In the genomic region with DNA sequence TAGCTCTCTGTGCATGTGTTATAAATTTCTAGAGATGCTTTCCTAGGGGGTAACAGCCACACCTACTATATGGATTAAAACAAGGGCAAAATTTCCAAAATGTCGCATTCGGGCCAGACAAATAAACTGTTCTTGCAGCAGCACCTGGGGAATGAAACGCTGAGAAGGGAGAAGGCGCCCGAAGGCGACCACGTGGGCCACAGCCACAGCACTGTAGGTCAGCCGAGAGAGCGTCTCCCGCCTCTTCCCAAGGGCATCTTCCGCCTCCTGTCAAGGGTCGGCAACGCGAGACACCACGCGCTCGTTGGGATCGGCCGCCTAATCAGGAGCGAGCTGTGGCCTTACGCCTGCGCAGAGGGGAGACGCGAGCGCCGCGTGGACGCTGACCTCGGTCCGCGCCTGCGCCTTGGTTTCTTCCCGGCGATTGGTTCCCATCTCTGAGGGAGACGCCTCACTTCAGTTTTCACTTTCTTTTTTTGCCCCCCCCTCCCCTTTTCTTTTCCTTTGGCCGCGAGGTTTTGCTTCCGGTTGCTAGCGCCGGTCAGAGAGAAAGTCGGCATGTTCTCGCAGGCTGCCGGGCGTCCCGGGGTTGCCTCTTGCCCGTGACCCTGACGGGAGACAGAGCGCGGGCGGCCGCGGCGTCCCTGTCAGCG, we compare ENCODE assay signal across 8 cellular contexts. TPM values are rescaled to one million over a fixed set of nuclear protein-coding genes. Genes with fewer than 3 reads are reported as not detected.
A peak's percentile ranks its signal among the peaks of the same experiment; 100 is the strongest.
DNase-seq lines count a peak whose midpoint lies in the region; ATAC-seq, FAIRE-seq and TF ChIP-seq lines count a peak whose summit lies in the region.

A gene with protein sequence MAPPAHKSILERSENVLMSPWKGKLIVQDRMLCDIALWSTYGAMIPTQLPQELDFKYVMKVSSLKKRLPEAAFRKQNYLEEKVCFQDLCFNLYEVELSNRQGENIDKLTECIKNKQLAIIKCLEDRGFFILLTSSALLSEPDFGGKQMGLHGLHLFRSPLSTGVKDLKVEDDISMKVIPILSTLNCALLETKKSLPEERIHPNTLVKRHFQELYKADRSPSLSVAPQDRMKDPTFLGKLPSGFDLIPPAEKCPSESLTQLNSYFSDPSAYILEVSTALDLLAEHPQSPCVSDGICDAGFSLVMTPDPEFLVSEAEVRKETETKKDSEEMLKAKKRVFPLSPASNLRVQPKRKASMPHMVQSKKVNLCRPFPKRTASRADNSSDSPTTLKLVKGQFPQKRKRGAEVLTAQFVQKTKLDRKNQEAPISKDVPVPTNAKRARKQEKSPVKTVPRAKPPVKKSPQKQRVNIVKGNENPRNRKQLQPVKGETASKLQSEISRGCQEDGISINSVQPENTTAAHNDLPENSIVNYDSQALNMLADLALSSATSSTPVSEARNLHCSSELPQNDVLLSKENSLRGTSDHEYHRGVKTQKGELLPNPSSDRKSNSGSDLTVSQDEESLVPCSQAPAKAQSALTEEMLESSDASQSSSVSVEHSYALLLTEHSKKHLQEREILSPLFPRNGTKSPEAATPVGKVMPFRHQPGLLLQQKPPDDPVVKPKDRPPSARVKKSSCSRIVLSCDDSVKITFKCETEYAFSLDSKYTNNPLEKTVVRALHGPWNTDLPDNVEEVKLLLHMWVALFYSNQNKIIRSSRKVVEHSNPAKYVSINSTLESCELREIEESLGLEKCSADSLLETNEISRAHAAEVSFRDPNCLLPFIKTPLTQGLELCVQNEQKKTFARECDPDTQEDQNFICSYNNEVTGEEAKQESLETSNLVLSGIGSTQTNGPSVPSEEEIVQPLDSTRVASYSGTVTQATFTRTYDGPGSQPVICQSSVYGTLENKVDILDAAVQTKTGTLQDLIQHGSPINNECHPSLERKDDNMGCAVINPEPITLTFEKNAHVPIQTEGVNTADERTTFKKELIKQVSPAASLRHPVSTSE (N-terminal part only) (plus strand): TSS at position 521 of the 653 bp plus-strand sequence. CDS start 35,805 bp downstream, outside the sequence.

- intact Hi-C loops in right cardiac atrium (cut with DNase I), result loop anchor here in 2 of 4 donors (10.0 kb wide), 1 partner anchor 190 kb away; no protein-coding TSS in a partner anchor
- intact Hi-C loops in uterus (cut with DNase I; ENCODE audit: low total_unique reads), result no loop called here

- peaks cover 6% of the 10 kb centered on the region for H3K4me1 Mint-ChIP-seq in astrocyte (ENCODE audit: low read depth, unreplicated experiment)

- H3K4me2 ChIP-seq in astrocyte (ENCODE audit: low read length), result peak within 1 kb of the TSS; percentile 85

- H3K27ac ChIP-seq in astrocyte (ENCODE audit: low read depth, low read length) (peak within 1 kb of the TSS; percentile 79), right cardiac atrium (ENCODE audit: low read length) (peak within 1 kb of the TSS; percentile 79), uterus (peak within 1 kb of the TSS; percentile 86 to 88)

- H3K4me1 ChIP-seq in astrocyte (ENCODE audit: insufficient read depth, low read length) (peaks cover 4% of the 10 kb centered on the region), right cardiac atrium (ENCODE audit: control insufficient read depth, insufficient read depth, low read length) (no peaks in the 10 kb centered on the region), uterus (peaks cover 0 to 10% of the 10 kb centered on the region in 2 donors)

- FAIRE-seq in astrocyte (lab: Jason Lieb, UNC), result peak; percentile 86

- peak within 1 kb of the TSS; percentile 94 for H3K4me3 ChIP-seq in astrocyte (ENCODE audit: insufficient read depth, low read depth, low read length)
- H3K4me3 ChIP-seq in right cardiac atrium (ENCODE audit: low read length), result peak within 1 kb of the TSS; percentile 80
- peak within 1 kb of the TSS; percentile 73 to 94 for H3K4me3 ChIP-seq in uterus

- H3K27me3 ChIP-seq in astrocyte (ENCODE audit: insufficient read depth, low read length) (no peaks in the 10 kb centered on the region), right cardiac atrium (ENCODE audit: control insufficient read depth, insufficient read depth) (no peaks in the 10 kb centered on the region), uterus (no peaks in the 10 kb centered on the region)

- H3K79me2 ChIP-seq in astrocyte (ENCODE audit: insufficient read depth, low read length), result peaks cover 48% of the 10 kb centered on the region

- peak within 1 kb of the TSS; percentile 83 for H3K9ac ChIP-seq in astrocyte (ENCODE audit: low read length)

- ATAC-seq in GM18502 (IDR thresholded peaks at IDR 0.05; ENCODE audit: poor library complexity, unreplicated experiment), result peak; percentile 71
- peak; percentile 80 for ATAC-seq in HG02970 (IDR thresholded peaks at IDR 0.05; ENCODE audit: low FRiP score, unreplicated experiment)
- peak; percentile 98 for ATAC-seq in right cardiac atrium

- H3K36me3 ChIP-seq in astrocyte (ENCODE audit: insufficient read depth, low read length), result no peaks in the 10 kb centered on the region
- H3K36me3 ChIP-seq in uterus, result no peaks in the 10 kb centered on the region

- TF ChIP-seq CTCF in astrocyte (IDR thresholded peaks at IDR 0.05; ENCODE audit: insufficient read depth, low read depth, low read length) (no peak), uterus (IDR thresholded peaks at IDR 0.05) (peak in 1 of 4 experiments; percentile 18)

- H3K9me3 ChIP-seq in astrocyte (ENCODE audit: insufficient read depth, low read depth, low read length) (no peaks in the 10 kb centered on the region), right cardiac atrium (ENCODE audit: control insufficient read depth, low read length) (no peaks in the 10 kb centered on the region), uterus (no peaks in the 10 kb centered on the region)

- no peaks in the 10 kb centered on the region for H3K9me3 Mint-ChIP-seq in astrocyte (ENCODE audit: unreplicated experiment)

- peak within 1 kb of the TSS; percentile 91 for H2AFZ ChIP-seq in astrocyte (ENCODE audit: low read depth, low read length)

- peaks cover 2% of the 10 kb centered on the region for H3K36me3 Mint-ChIP-seq in astrocyte (ENCODE audit: low read depth, unreplicated experiment)

- H3K4me3 Mint-ChIP-seq in astrocyte (ENCODE audit: unreplicated experiment), result peak within 1 kb of the TSS; percentile 99

- peak within 1 kb of the TSS; percentile 92 for H3K27ac Mint-ChIP-seq in astrocyte (ENCODE audit: unreplicated experiment)

- H3K27me3 Mint-ChIP-seq in astrocyte (ENCODE audit: low read depth, unreplicated experiment), result no peaks in the 10 kb centered on the region

- TF ChIP-seq POLR2A in uterus (IDR thresholded peaks at IDR 0.05), result peak; percentile 37 to 44

- WGBS in right cardiac atrium, result 1% methylated on average over 54 of the region's 54 CpGs

- DNase-seq in NCI-H2029 (lab: John Stamatoyannopoulos, UW) (peak; percentile 94), T-helper 22 cell (ENCODE audit: low read depth) (peak; percentile 95), astrocyte (ENCODE audit: low read depth) (peak; percentile 90), right cardiac atrium (peak; percentile 99 to 100 (median 99)), pulmonary artery endothelial cell (ENCODE audit: low read depth, low spot score) (peak; percentile 88), uterus (peak; percentile 97 to 98)

- peaks cover 36% of the 10 kb centered on the region for H4K20me1 ChIP-seq in astrocyte (ENCODE audit: insufficient read depth, low read length)

RNA-seq across cellular contexts. Expression of the gene that starts here (rescaled TPM):
- 76.2 and 87.2 TPM in 2 replicates for total RNA-seq in astrocyte
- 10 to 100 TPM; 41.1 to 51.7 (median 49.3) TPM for total RNA-seq in right cardiac atrium
- 9.7 TPM for polyA plus RNA-seq in right cardiac atrium
- 65.3 and 88.2 TPM in 2 replicates for total RNA-seq in pulmonary artery endothelial cell
- total RNA-seq in uterus, result 100 to 1,000 TPM in 2 of 4 donors, 10 to 100 TPM in 2; 32.6 to 128 (median 75.1) TPM

Comparison
In these comparisons a context has a peak if more than half of its experiments do, and no peak if none do; other contexts are left out.
1. Peak in every context shown above with its lines: DNase-seq, ATAC-seq, H3K4me3 ChIP-seq and H3K27ac ChIP-seq.